Comparison of ENCODE assay signal across 8 cellular contexts in genomic region chr6:139376604-139377218, GRCh38. TPM values are rescaled to one million over a fixed set of nuclear protein-coding genes. Genes with fewer than 3 reads are reported as not detected.
DNase-seq lines count a peak whose midpoint lies in the region.

No MANE protein-coding gene starts in this region.

- H3K9ac ChIP-seq in BLaER1: peak overlapping the region; percentile 92; the same call in 1 of the 2 replicates

- H3K4me3 ChIP-seq in BLaER1 (peak overlapping the region; percentile 82), muscle layer of duodenum (ENCODE audit: low read depth in 1 of 2, low read length in 2 of 2) (peak overlapping the region; percentile 99)

- H3K36me3 ChIP-seq in BLaER1: peaks cover 7% of the 10 kb centered on the region; the same call in 1 of the 2 replicates
- H3K36me3 ChIP-seq in muscle layer of duodenum (ENCODE audit: control insufficient read depth in 1 of 2, insufficient read depth in 2 of 2, low read length in 2 of 2): peaks cover 0 to 18% of the 10 kb centered on the region in 2 donors

- H3K27me3 ChIP-seq in BLaER1: no peaks in the 10 kb centered on the region
- H3K27me3 ChIP-seq in muscle layer of duodenum (ENCODE audit: low read depth, low read length): no peaks in the 10 kb centered on the region

- DNase-seq in LHCN-M2 (ENCODE audit: low read depth): peak; percentile 79
- DNase-seq in cerebellar cortex (ENCODE audit: low spot score): peak; percentile 68
- no peak for DNase-seq in NAMALWA (ENCODE audit: low spot score)
- DNase-seq in NCI-H345 (lab: John Stamatoyannopoulos, UW): no peak
- no peak for DNase-seq in activated CD8-positive, alpha-beta memory T cell treated with anti-CD3 and anti-CD28 coated beads for 24 hours
- DNase-seq in DMS114 treated with DMSO at 0.1 percent for 48 hours (lab: John Stamatoyannopoulos, UW; ENCODE audit: unreplicated experiment): no peak

- H3K4me2 ChIP-seq in BLaER1: peak overlapping the region; percentile 88

- H3K27ac ChIP-seq in BLaER1 (peak overlapping the region; percentile 98), muscle layer of duodenum (ENCODE audit: low read length) (peak overlapping the region; percentile 99)

- no peaks in the 10 kb centered on the region for H3K9me3 ChIP-seq in BLaER1
- no peaks in the 10 kb centered on the region for H3K9me3 ChIP-seq in muscle layer of duodenum (ENCODE audit: control insufficient read depth in 1 of 2, low read length in 2 of 2)

- H3K4me1 ChIP-seq in BLaER1: peaks cover 19% of the 10 kb centered on the region
- H3K4me1 ChIP-seq in muscle layer of duodenum (ENCODE audit: control insufficient read depth in 1 of 2, insufficient read depth in 2 of 2, low read length in 2 of 2): peaks cover 0 to 10% of the 10 kb centered on the region in 2 donors

- H4K20me1 ChIP-seq in BLaER1: peaks cover 24% of the 10 kb centered on the region

RNA-seq across cellular contexts. Expression of gene CITED2, which starts 2.3 kb away (rescaled TPM):
- total RNA-seq in LHCN-M2 (2014; rRNA removed): 210 and 256 TPM in 2 replicates
- 357 TPM for polyA plus RNA-seq in LHCN-M2 (2012)

Comparison
In these comparisons a context has a peak if more than half of its experiments do, and no peak if none do; other contexts are left out.
1. DNase-seq: peak in LHCN-M2 (single experiment) and cerebellar cortex (single experiment); none in NAMALWA (single experiment), NCI-H345 (single experiment), activated CD8-positive, alpha-beta memory T cell treated with anti-CD3 and anti-CD28 coated beads for 24 hours (single experiment) and DMS114 treated with DMSO at 0.1 percent for 48 hours (single experiment).